14 cellular contexts compared by ENCODE assay signal in genomic region chr3:186417791-186418190, GRCh38. TPM values are rescaled to one million over a fixed set of nuclear protein-coding genes. Genes with fewer than 3 reads are reported as not detected.
DNase-seq lines count a peak whose midpoint lies in the region; ATAC-seq and TF ChIP-seq lines count a peak whose summit lies in the region.
"Had no signal": no experiment of that assay in that cellular context is flagged by ENCODE, and none has a peak within 500 bp of the region (broad histone marks: within the 10 kb centered on the region; RNA-seq: fewer than 3 reads in every experiment).

No MANE protein-coding gene starts in this region.

- H3K79me1 ChIP-seq in H9 (ENCODE audit: insufficient read depth, low read depth, low read length, poor library complexity, severe bottlenecking): no peaks in the 10 kb centered on the region

- H3K27me3 ChIP-seq in H9 (ENCODE audit: insufficient read depth, low read length): no peaks in the 10 kb centered on the region
- H3K27me3 ChIP-seq: ascending aorta, neutrophil had no signal

- H3K4me2 ChIP-seq in H9 (ENCODE audit: insufficient read depth, insufficient read length, low read length): no peak overlapping the region

- H2BK120ac ChIP-seq in H9 (ENCODE audit: low read depth, low read length, poor library complexity, severe bottlenecking): no peak overlapping the region

- H3K23ac ChIP-seq in H9 (ENCODE audit: insufficient read length, low read depth, low read length): no peak overlapping the region

- no peaks in the 10 kb centered on the region for H3K36me3 Mint-ChIP-seq in H9 (ENCODE audit: insufficient read depth in 1 of 3, low read depth in 3 of 3)

- no peak overlapping the region for H3K4me3 Mint-ChIP-seq in H9

- H2BK5ac ChIP-seq in H9 (ENCODE audit: insufficient read length, low read length): no peak overlapping the region

- H2AK5ac ChIP-seq in H9 (ENCODE audit: insufficient read length, low read length): no peak overlapping the region

- H2BK12ac ChIP-seq in H9 (ENCODE audit: insufficient read length, low read depth, low read length): no peak overlapping the region

- no peak overlapping the region for H3K56ac ChIP-seq in H9 (ENCODE audit: insufficient read length, low read depth, low read length)

- H3K9me3 Mint-ChIP-seq in H9: no peaks in the 10 kb centered on the region

- H3T11ph ChIP-seq in H9 (ENCODE audit: low read length): no peak overlapping the region

- H3K27ac Mint-ChIP-seq in H9: no peak overlapping the region

- H2BK15ac ChIP-seq in H9 (ENCODE audit: low read depth, low read length): no peak overlapping the region

- no peaks in the 10 kb centered on the region for H3K79me2 ChIP-seq in H9 (ENCODE audit: insufficient read depth, low read length)

- ATAC-seq in HG02870 (IDR thresholded peaks at IDR 0.05; ENCODE audit: unreplicated experiment): no peak

- no peaks in the 10 kb centered on the region for H4K20me1 ChIP-seq in H9 (ENCODE audit: control insufficient read depth, insufficient read depth, insufficient read length)

- H2AFZ ChIP-seq in H9 (ENCODE audit: low read length): no peak overlapping the region

- no peak overlapping the region for H3K27ac ChIP-seq in H9 (ENCODE audit: insufficient read length, low read depth, low read length)
- H3K27ac ChIP-seq: ascending aorta, neutrophil had no signal

- H3K4ac ChIP-seq in H9 (ENCODE audit: low read depth, low read length): no peak overlapping the region

- no peaks in the 10 kb centered on the region for H3K9me3 ChIP-seq in H9 (ENCODE audit: control insufficient read depth, low read depth, low read length)
- H3K9me3 ChIP-seq: ascending aorta, neutrophil had no signal

- no peak overlapping the region for H3K9ac ChIP-seq in H9 (ENCODE audit: extremely low read depth, insufficient read length, low read length)

- no peak for TF ChIP-seq CTCF in H9 (conservative IDR thresholded peaks at IDR 0.05)

- H3K4me1 Mint-ChIP-seq in H9: peaks cover 23% of the 10 kb centered on the region in 2 experiments

- H4K8ac ChIP-seq in H9 (replicated peaks; ENCODE audit: insufficient read length, low read depth, low read length): no peak overlapping the region

- H2BK20ac ChIP-seq in H9 (ENCODE audit: low read depth, low read length, poor library complexity, severe bottlenecking): no peak overlapping the region

- H4K91ac ChIP-seq in H9 (ENCODE audit: insufficient read length, low read depth, low read length): no peak overlapping the region

- H3K23me2 ChIP-seq in H9 (ENCODE audit: insufficient read length, low read depth, low read length, poor library complexity, severe bottlenecking): peaks cover 9% of the 10 kb centered on the region

- no CpG with 5 or more reads among the region's 2 CpGs for whole genome bisulfite sequencing in H9 (ENCODE audit: extremely low coverage, insufficient read length, low lambda C conversion rate)

- H3K4me1 ChIP-seq in H9 (ENCODE audit: insufficient read depth, low read length): no peaks in the 10 kb centered on the region

- no peak overlapping the region for H3K18ac ChIP-seq in H9 (ENCODE audit: insufficient read length, low read depth, low read length)

- DNase-seq in EL: peak; percentile 91
- DNase-seq in LoVo (ENCODE audit: low spot score): peak; percentile 11
- DNase-seq in dedifferentiated amniotic fluid mesenchymal stem cell (ENCODE audit: extremely low spot score): peak; percentile 21
- peak; percentile 39 for DNase-seq in putamen (ENCODE audit: low spot score)
- DNase-seq in H9: no peak
- DNase-seq in NCI-H146 treated with DMSO at 0.1 percent for 48 hours (lab: John Stamatoyannopoulos, UW; ENCODE audit: unreplicated experiment): no peak
- DNase-seq: activated CD4-positive, alpha-beta T cell treated with anti-CD3 and anti-CD28 coated beads, Interleukin-2, amount 50 U/mL, for 1 hour; KBM-7; left cardiac atrium; NCI-H446 treated with DMSO at 0.1 percent for 48 hours; stimulated activated CD4-positive, alpha-beta T cell treated with anti-CD3 and anti-CD28 coated beads, Interleukin-4, amount 100 ng/mL, for 24 hours had no signal

- H3K27me3 Mint-ChIP-seq in H9 (ENCODE audit: low read depth): peaks cover 29% of the 10 kb centered on the region

- no peak overlapping the region for H4K5ac ChIP-seq in H9 (ENCODE audit: insufficient read length, low read depth, low read length)

- no peak overlapping the region for H3K14ac ChIP-seq in H9 (ENCODE audit: insufficient read depth, low read length)

RNA-seq across cellular contexts. Expression of gene DGKG, which starts 55.8 kb away (rescaled TPM):
- not detected in 2 replicates for total RNA-seq in H9 (2021)

Comparison
In these comparisons a context has a peak if more than half of its experiments do, and no peak if none do; other contexts are left out.
1. DNase-seq: peak in EL (single experiment), LoVo (single experiment), dedifferentiated amniotic fluid mesenchymal stem cell (single experiment) and putamen (single experiment); none in H9 (single experiment) and NCI-H146 treated with DMSO at 0.1 percent for 48 hours (single experiment).